Comparison of ENCODE assay signal across 8 cellular contexts in genomic region chr19:57192993-57193392, GRCh38. TPM values are rescaled to one million over a fixed set of nuclear protein-coding genes. Genes with fewer than 3 reads are reported as not detected.
DNase-seq lines count a peak whose midpoint lies in the region; ATAC-seq and TF ChIP-seq lines count a peak whose summit lies in the region.
"Had no signal": no experiment of that assay in that cellular context is flagged by ENCODE, and none has a peak within 500 bp of the region (broad histone marks: within the 10 kb centered on the region; RNA-seq: fewer than 3 reads in every experiment).

No MANE protein-coding gene starts in this region.

- H3K36me3 ChIP-seq in right atrium auricular region (peaks cover 43% of the 10 kb centered on the region), upper lobe of right lung (peaks cover 50% of the 10 kb centered on the region)

- DNase-seq in right atrium auricular region (ENCODE audit: low spot score) = no peak
- no peak for DNase-seq in left ventricle myocardium superior
- DNase-seq in foreskin fibroblast = no peak
- no peak for DNase-seq in upper lobe of right lung
- DNase-seq: DMS153, H7 had no signal

- peaks cover 0 to 4% of the 10 kb centered on the region in 2 donors for H3K27me3 ChIP-seq in right atrium auricular region
- H3K27me3 ChIP-seq in upper lobe of right lung = no peaks in the 10 kb centered on the region

- H3K27ac ChIP-seq in right atrium auricular region = no peak overlapping the region
- no peak overlapping the region for H3K27ac ChIP-seq in upper lobe of right lung

- no peak for TF ChIP-seq CTCF in right atrium auricular region (IDR thresholded peaks at IDR 0.05)
- no peak for TF ChIP-seq CTCF in foreskin fibroblast (IDR thresholded peaks at IDR 0.05; ENCODE audit: low read depth, low read length)
- TF ChIP-seq CTCF in upper lobe of right lung (IDR thresholded peaks at IDR 0.05) = no peak

- no peak for ATAC-seq in left ventricle myocardium superior
- no peak for ATAC-seq in upper lobe of right lung
- no peak for ATAC-seq in GM21367 (IDR thresholded peaks at IDR 0.05; ENCODE audit: unreplicated experiment)
- ATAC-seq in GM18868 (IDR thresholded peaks at IDR 0.05; ENCODE audit: unreplicated experiment) = no peak

- H3K9me3 ChIP-seq in right atrium auricular region (no peaks in the 10 kb centered on the region), upper lobe of right lung (no peaks in the 10 kb centered on the region)

- H3K4me1 ChIP-seq in right atrium auricular region = peaks cover 0 to 24% of the 10 kb centered on the region in 2 donors
- peaks cover 22% of the 10 kb centered on the region for H3K4me1 ChIP-seq in upper lobe of right lung

- intact Hi-C loops in left ventricle myocardium superior (cut with micrococcal nuclease) = no loop called here
- intact Hi-C loops in upper lobe of right lung (cut with DNase I) = no loop called here

- peak overlapping the region; percentile 93 for H3K4me3 ChIP-seq in right atrium auricular region
- H3K4me3 ChIP-seq in foreskin fibroblast (ENCODE audit: low read depth in 1 of 2, low read length in 2 of 2) = peak overlapping the region; percentile 94
- peak overlapping the region; percentile 90 for H3K4me3 ChIP-seq in upper lobe of right lung

RNA-seq across cellular contexts. Expression of gene ZNF264, which starts 1.7 kb away (rescaled TPM):
- total RNA-seq in right atrium auricular region = 10 to 100 TPM; 11.5 to 23.2 TPM
- 19.4 TPM for total RNA-seq in left ventricle myocardium superior
- total RNA-seq in upper lobe of right lung = 36.1 TPM

RNA-seq across cellular contexts. Expression of gene DUXA, which starts 25.7 kb away (rescaled TPM):
- total RNA-seq in right atrium auricular region (not detected), left ventricle myocardium superior (not detected), upper lobe of right lung (not detected)
- total RNA-seq: H7 had no signal

RNA-seq across cellular contexts. Expression of gene AURKC, which starts 37.8 kb away (rescaled TPM):
- total RNA-seq in right atrium auricular region = under 1 TPM; 0.41 to 0.71 TPM
- total RNA-seq in left ventricle myocardium superior = 1.5 TPM
- 0.87 TPM for total RNA-seq in upper lobe of right lung

RNA-seq across cellular contexts. Expression of gene ZNF805, which starts 47.4 kb away (rescaled TPM):
- total RNA-seq in right atrium auricular region = 10 to 100 TPM; 11.6 to 12.2 TPM
- total RNA-seq in left ventricle myocardium superior = 9.0 TPM
- 14.6 TPM for total RNA-seq in upper lobe of right lung

RNA-seq across cellular contexts. Expression of gene ZIM3, which starts 48.0 kb away (rescaled TPM):
- not detected for total RNA-seq in right atrium auricular region
- total RNA-seq in left ventricle myocardium superior = not detected
- not detected for total RNA-seq in upper lobe of right lung
- total RNA-seq: H7 had no signal
